ENCODE assay signal across 26 cellular contexts in genomic region chr20:14521016-14521415, GRCh38.
"Had no signal": no experiment of that assay in that cellular context is flagged by ENCODE, and none has a peak within 500 bp of the region (broad histone marks: within the 10 kb centered on the region; RNA-seq: fewer than 3 reads in every experiment).

No MANE protein-coding gene starts in this region.

- H3K27ac ChIP-seq: SJCRH30, WERI-Rb-1 had no signal

- H3K36me3 ChIP-seq: SJCRH30, WERI-Rb-1 had no signal

- DNase-seq: activated CD4-positive, alpha-beta T cell treated with anti-CD3 and anti-CD28 coated beads for 4 hours; activated CD8-positive, alpha-beta memory T cell treated with anti-CD3 and anti-CD28 coated beads, Interleukin-2, amount 50 U/mL, for 4 hours; activated CD8-positive, alpha-beta T cell treated with anti-CD3 and anti-CD28 coated beads for 36 hours; activated gamma-delta T cell; activated naive CD4-positive, alpha-beta T cell treated with anti-CD3 and anti-CD28 coated beads for 36 hours; activated T-cell treated with anti-CD3 and anti-CD28 coated beads, Interleukin-2, amount 50 U/mL, for 1 hour; amygdala; Karpas-422; NCI-H1105 treated with DMSO at 0.1 percent for 48 hours; NCI-H1436 treated with DMSO at 0.1 percent for 48 hours; NCI-H187; NCI-H2081; NCI-H446; NCI-H524; Right ventricle myocardium superior; RPMI8226; SJCRH30; SK-N-SH; T-helper 17 cell; T1000; WERI-Rb-1 had no signal

- H3K27me3 ChIP-seq: SJCRH30 had no signal

- H3K4me1 Mint-ChIP-seq: activated T-helper 17 cell treated with anti-CD3 and anti-CD28 coated beads, Interleukin-2, amount 50 U/mL, for 72 hours; T-helper 17 cell had no signal

- H3K4me3 Mint-ChIP-seq: activated CD8-positive, alpha-beta T cell treated with anti-CD3 and anti-CD28 coated beads for 36 hours; activated naive CD4-positive, alpha-beta T cell treated with anti-CD3 and anti-CD28 coated beads for 36 hours; activated naive CD8-positive, alpha-beta T cell; activated T-helper 17 cell treated with anti-CD3 and anti-CD28 coated beads, Interleukin-2, amount 50 U/mL, for 72 hours; brain; T-helper 17 cell had no signal

- ATAC-seq: activated CD4-positive, CD25-positive, alpha-beta regulatory T cell treated with anti-CD3 and anti-CD28 coated beads, Interleukin-2, amount 50 U/mL, for 24 hours; activated CD8-positive, alpha-beta T cell treated with anti-CD3 and anti-CD28 coated beads for 36 hours; activated T-helper 17 cell treated with anti-CD3 and anti-CD28 coated beads, Interleukin-2, amount 50 U/mL, for 72 hours; K562; T-helper 17 cell had no signal

- H3K9ac ChIP-seq: SK-N-SH had no signal

- H3K4me3 ChIP-seq: K562, SJCRH30 had no signal

- H3K27me3 Mint-ChIP-seq: activated CD8-positive, alpha-beta T cell treated with anti-CD3 and anti-CD28 coated beads for 36 hours; activated naive CD8-positive, alpha-beta T cell; activated T-helper 17 cell treated with anti-CD3 and anti-CD28 coated beads, Interleukin-2, amount 50 U/mL, for 72 hours; T-helper 17 cell had no signal

- H3K4me2 ChIP-seq: SK-N-SH had no signal

- H3K36me3 Mint-ChIP-seq: activated naive CD8-positive, alpha-beta T cell; brain had no signal

- H3K9me3 ChIP-seq: SJCRH30, SK-N-SH had no signal
